2 cellular contexts compared by ENCODE assay signal in the genomic region with DNA sequence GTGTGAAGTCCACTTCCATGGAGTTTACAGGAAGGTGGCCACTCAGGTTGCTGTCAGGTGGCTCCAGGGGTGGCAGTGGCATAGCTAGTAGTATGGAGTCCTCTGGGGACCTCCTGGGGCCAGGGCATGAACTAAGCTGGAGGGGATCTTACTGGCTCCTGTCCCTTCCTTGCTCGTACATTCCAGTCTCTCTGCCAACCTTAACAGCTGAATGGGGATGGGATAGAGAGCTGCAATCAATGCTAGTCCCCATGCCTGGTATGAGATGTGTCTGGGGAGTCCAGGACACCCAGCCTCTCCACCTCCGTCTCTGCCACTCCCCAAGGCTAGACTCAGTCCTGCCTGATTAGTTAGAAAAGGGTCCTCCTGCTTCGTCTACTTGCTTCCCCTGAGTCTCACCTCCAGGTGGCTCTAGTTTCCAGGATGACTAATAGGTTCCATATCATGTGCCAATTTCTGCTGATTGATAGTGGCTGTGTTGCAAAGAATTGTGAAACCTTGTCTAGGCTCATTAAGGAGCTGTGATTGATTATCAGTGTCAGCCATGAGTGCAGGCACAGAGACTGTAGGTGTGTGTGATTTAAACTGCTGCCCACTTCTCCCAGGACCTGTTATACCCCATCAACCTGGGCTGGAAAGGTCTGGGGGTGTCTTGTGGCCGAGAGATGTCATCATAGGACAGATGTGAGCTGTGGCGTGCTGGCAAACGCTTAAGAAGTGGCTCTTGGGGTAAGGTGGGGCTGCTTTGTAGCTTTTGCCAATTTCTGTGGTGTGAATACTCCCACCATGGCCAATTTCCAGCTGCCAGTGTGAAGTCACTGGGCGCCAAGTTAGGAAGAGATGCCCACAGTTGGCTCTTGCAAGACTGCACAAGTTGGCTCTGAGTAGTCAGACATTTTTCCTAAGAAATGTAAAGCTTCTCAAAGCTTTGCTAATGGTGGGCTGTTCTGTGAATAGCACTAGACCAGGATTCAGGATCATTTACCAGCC.
TF ChIP-seq lines count a peak whose summit lies in the region.

No MANE protein-coding gene starts in this region.

TF ChIP-seq in A549, 52 proteins besides CTCF, POLR2A, EP300 and RAD21:
- TF ChIP-seq FOSL2 (IDR thresholded peaks at IDR 0.05) (peak; percentile 32; the same call in 1 of the 2 replicates), FOSL2 (CRISPR knock-in tag; IDR thresholded peaks at IDR 0.05) (peak; percentile 86), TP53 (CRISPR knock-in tag; IDR thresholded peaks at IDR 0.05) (no peak), HOXB5 (CRISPR knock-in tag; IDR thresholded peaks at IDR 0.05) (peak; percentile 87; the same call in 1 of the 2 replicates), SMC3 (IDR thresholded peaks at IDR 0.05) (peak; percentile 42; the same call in 2 of the 3 replicates), JUNB (IDR thresholded peaks at IDR 0.05) (peak; percentile 38; the same call in 1 of the 2 replicates), CEBPB (IDR thresholded peaks at IDR 0.05) (peak; percentile 33 to 67; a peak in 3 of 4 replicates)
- TF ChIP-seq, protein P1, sequence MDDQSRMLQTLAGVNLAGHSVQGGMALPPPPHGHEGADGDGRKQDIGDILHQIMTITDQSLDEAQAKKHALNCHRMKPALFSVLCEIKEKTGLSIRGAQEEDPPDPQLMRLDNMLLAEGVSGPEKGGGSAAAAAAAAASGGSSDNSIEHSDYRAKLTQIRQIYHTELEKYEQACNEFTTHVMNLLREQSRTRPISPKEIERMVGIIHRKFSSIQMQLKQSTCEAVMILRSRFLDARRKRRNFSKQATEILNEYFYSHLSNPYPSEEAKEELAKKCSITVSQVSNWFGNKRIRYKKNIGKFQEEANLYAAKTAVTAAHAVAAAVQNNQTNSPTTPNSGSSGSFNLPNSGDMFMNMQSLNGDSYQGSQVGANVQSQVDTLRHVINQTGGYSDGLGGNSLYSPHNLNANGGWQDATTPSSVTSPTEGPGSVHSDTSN (IDR thresholded peaks at IDR 0.05) = no peak
- TF ChIP-seq, protein P2, sequence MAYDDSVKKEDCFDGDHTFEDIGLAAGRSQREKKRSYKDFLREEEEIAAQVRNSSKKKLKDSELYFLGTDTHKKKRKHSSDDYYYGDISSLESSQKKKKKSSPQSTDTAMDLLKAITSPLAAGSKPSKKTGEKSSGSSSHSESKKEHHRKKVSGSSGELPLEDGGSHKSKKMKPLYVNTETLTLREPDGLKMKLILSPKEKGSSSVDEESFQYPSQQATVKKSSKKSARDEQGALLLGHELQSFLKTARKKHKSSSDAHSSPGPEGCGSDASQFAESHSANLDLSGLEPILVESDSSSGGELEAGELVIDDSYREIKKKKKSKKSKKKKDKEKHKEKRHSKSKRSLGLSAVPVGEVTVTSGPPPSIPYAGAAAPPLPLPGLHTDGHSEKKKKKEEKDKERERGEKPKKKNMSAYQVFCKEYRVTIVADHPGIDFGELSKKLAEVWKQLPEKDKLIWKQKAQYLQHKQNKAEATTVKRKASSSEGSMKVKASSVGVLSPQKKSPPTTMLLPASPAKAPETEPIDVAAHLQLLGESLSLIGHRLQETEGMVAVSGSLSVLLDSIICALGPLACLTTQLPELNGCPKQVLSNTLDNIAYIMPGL (CRISPR knock-in tag; IDR thresholded peaks at IDR 0.05; ENCODE audit: borderline replicate concordance) = no peak

TF ChIP-seq in SK-N-SH, 30 proteins besides CTCF, POLR2A, EP300 and RAD21:
- TF ChIP-seq NFIC (IDR thresholded peaks at IDR 0.05; ENCODE audit: borderline replicate concordance) (peak; percentile 90), TCF12 (IDR thresholded peaks at IDR 0.05) (peak; percentile 90), SMC3 (IDR thresholded peaks at IDR 0.05; ENCODE audit: low read depth, low read length) (peak; percentile 34), SIN3A (IDR thresholded peaks at IDR 0.05; ENCODE audit: borderline replicate concordance, low read depth, low read length) (peak; percentile 56; the same call in 1 of the 2 replicates), RXRA (IDR thresholded peaks at IDR 0.05; ENCODE audit: borderline replicate concordance, low read depth) (peak; percentile 31; the same call in 1 of the 2 replicates), JUND (IDR thresholded peaks at IDR 0.05) (peak; percentile 91), FOSL2 (IDR thresholded peaks at IDR 0.05; ENCODE audit: borderline replicate concordance, low read depth) (peak; percentile 90; the same call in 1 of the 2 replicates), GATA2 (CRISPR knock-in tag; IDR thresholded peaks at IDR 0.05) (no peak), POLR2AphosphoS5 (IDR thresholded peaks at IDR 0.05; ENCODE audit: low read depth, low read length) (peak; percentile 33; the same call in 1 of the 2 replicates), NRF1 (IDR thresholded peaks at IDR 0.05; ENCODE audit: low read depth, low read length) (no peak), TEAD4 (IDR thresholded peaks at IDR 0.05; ENCODE audit: borderline replicate concordance, insufficient read depth) (peak; percentile 33; the same call in 1 of the 2 replicates)
- TF ChIP-seq, protein P3, sequence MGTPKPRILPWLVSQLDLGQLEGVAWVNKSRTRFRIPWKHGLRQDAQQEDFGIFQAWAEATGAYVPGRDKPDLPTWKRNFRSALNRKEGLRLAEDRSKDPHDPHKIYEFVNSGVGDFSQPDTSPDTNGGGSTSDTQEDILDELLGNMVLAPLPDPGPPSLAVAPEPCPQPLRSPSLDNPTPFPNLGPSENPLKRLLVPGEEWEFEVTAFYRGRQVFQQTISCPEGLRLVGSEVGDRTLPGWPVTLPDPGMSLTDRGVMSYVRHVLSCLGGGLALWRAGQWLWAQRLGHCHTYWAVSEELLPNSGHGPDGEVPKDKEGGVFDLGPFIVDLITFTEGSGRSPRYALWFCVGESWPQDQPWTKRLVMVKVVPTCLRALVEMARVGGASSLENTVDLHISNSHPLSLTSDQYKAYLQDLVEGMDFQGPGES (IDR thresholded peaks at IDR 0.05; ENCODE audit: low read depth, low read length) = no peak
- TF ChIP-seq, protein P1 (IDR thresholded peaks at IDR 0.05) = peak; percentile 98
- TF ChIP-seq, protein P4, sequence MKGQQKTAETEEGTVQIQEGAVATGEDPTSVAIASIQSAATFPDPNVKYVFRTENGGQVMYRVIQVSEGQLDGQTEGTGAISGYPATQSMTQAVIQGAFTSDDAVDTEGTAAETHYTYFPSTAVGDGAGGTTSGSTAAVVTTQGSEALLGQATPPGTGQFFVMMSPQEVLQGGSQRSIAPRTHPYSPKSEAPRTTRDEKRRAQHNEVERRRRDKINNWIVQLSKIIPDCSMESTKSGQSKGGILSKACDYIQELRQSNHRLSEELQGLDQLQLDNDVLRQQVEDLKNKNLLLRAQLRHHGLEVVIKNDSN (IDR thresholded peaks at IDR 0.05; ENCODE audit: borderline replicate concordance, low read depth) = 0 out of 2 replicates have a peak, but pooled peaks have one; percentile 7
